In genomic region chr21:33230518-33231324, GRCh38 we compare ENCODE assay signal across 8 cellular contexts.
DNase-seq lines count a peak whose midpoint lies in the region; ATAC-seq and TF ChIP-seq lines count a peak whose summit lies in the region.

No MANE protein-coding gene starts in this region.

- no peak for TF ChIP-seq CTCF in nephron progenitor cell (IDR thresholded peaks at IDR 0.05)

- peaks cover 7% of the 10 kb centered on the region for H3K9me3 Mint-ChIP-seq in nephron progenitor cell

- peaks cover 15% of the 10 kb centered on the region for H3K4me1 Mint-ChIP-seq in nephron progenitor cell

- peaks cover 14% of the 10 kb centered on the region for H3K36me3 Mint-ChIP-seq in nephron progenitor cell (ENCODE audit: low read depth)

- H3K27ac Mint-ChIP-seq in nephron progenitor cell, result no peak overlapping the region

- peaks cover 6% of the 10 kb centered on the region for H3K27me3 Mint-ChIP-seq in nephron progenitor cell (ENCODE audit: low read depth, poor library complexity)

- peak overlapping the region; percentile 86 for H3K4me3 Mint-ChIP-seq in nephron progenitor cell

- ATAC-seq in HG02763 (IDR thresholded peaks at IDR 0.05; ENCODE audit: unreplicated experiment), result peak; percentile 23

- peak; percentile 34 to 44 for DNase-seq in stimulated activated CD4-positive, alpha-beta T cell treated with anti-CD3 and anti-CD28 coated beads, Interleukin-2, amount 100 ng/mL, for 24 hours
- DNase-seq in stimulated activated CD4-positive, alpha-beta T cell treated with anti-CD3 and anti-CD28 coated beads, Interleukin-12 subunit alpha, Interleukin-12 subunit beta, amount 100 ng/mL, for 4 hours, result no peak
- DNase-seq in NCI-H2171 treated with DMSO at 0.1 percent for 48 hours (lab: John Stamatoyannopoulos, UW) (peak; percentile 46), activated gamma-delta T cell (lab: John Stamatoyannopoulos, UW) (peak; percentile 22), foreskin melanocyte (peak; percentile 19), nephron progenitor cell (peak; percentile 65), NCI-H1694 (lab: John Stamatoyannopoulos, UW) (no peak)

Comparison
In these comparisons a context has a peak if more than half of its experiments do, and no peak if none do; other contexts are left out.
1. DNase-seq: peak in stimulated activated CD4-positive, alpha-beta T cell treated with anti-CD3 and anti-CD28 coated beads, Interleukin-2, amount 100 ng/mL, for 24 hours (2 of 2), NCI-H2171 treated with DMSO at 0.1 percent for 48 hours (single experiment), activated gamma-delta T cell (single experiment), foreskin melanocyte (single experiment) and nephron progenitor cell (single experiment); none in stimulated activated CD4-positive, alpha-beta T cell treated with anti-CD3 and anti-CD28 coated beads, Interleukin-12 subunit alpha, Interleukin-12 subunit beta, amount 100 ng/mL, for 4 hours (single experiment) and NCI-H1694 (single experiment).